In the genomic region with DNA sequence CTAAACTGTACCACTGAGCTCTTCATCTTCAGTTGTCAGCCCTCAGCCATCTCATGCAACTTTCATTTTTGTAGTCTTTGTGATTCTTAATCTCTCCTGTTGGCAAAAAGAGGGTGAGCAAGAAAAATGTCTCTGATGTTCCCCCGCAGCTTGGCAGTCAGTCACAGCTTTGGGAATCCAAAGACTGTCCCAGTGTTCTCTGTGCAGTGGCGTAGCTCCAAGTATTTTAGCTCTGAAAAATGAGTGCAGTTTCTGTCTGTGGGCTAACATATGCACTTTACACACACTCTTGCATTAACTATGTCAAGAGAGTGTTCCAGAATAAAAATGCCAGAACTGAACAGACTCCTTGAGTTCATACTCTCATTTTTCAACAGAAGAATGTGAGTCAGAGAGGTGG, we compare ENCODE assay signal across 15 cellular contexts.
DNase-seq lines count a peak whose midpoint lies in the region; ATAC-seq and TF ChIP-seq lines count a peak whose summit lies in the region.
"Had no signal": no experiment of that assay in that cellular context is flagged by ENCODE, and none has a peak within 500 bp of the region (broad histone marks: within the 10 kb centered on the region; RNA-seq: fewer than 3 reads in every experiment).

No MANE protein-coding gene starts in this region.

- H3K79me2 ChIP-seq in GM23338 (replicated peaks; ENCODE audit: insufficient read depth): no peaks in the 10 kb centered on the region

- H3K27ac ChIP-seq in body of pancreas: no peak overlapping the region
- H3K27ac ChIP-seq in GM23338 (ENCODE audit: low read depth): no peak overlapping the region
- H3K27ac ChIP-seq: VCaP had no signal

- H3K4me1 ChIP-seq in body of pancreas (peaks cover 14% of the 10 kb centered on the region), GM23338 (ENCODE audit: insufficient read depth) (no peaks in the 10 kb centered on the region)

- H3K27ac Mint-ChIP-seq in effector memory CD8-positive, alpha-beta T cell: no peak overlapping the region
- H3K27ac Mint-ChIP-seq in GM23338: no peak overlapping the region
- H3K27ac Mint-ChIP-seq: activated CD4-positive, alpha-beta memory T cell treated with anti-CD3 and anti-CD28 coated beads for 36 hours; activated naive CD4-positive, alpha-beta T cell treated with anti-CD3 and anti-CD28 coated beads, Interleukin-2, amount 50 U/mL, for 72 hours; IgD-negative memory B cell had no signal

- no peaks in the 10 kb centered on the region for H3K36me3 Mint-ChIP-seq in effector memory CD8-positive, alpha-beta T cell (ENCODE audit: insufficient read depth)
- no peaks in the 10 kb centered on the region for H3K36me3 Mint-ChIP-seq in GM23338 (ENCODE audit: low read depth)
- H3K36me3 Mint-ChIP-seq: activated CD4-positive, alpha-beta memory T cell treated with anti-CD3 and anti-CD28 coated beads for 36 hours; activated naive CD4-positive, alpha-beta T cell treated with anti-CD3 and anti-CD28 coated beads, Interleukin-2, amount 50 U/mL, for 72 hours; IgD-negative memory B cell had no signal

- H3K9me2 ChIP-seq in GM23338 (ENCODE audit: insufficient read depth): peaks cover 5% of the 10 kb centered on the region; the same call in 1 of the 2 replicates

- peak; percentile 37 to 65 for DNase-seq in NCI-H446 (lab: John Stamatoyannopoulos, UW)
- DNase-seq in body of pancreas: peak in 2 of 4 donors; percentile 12 to 42
- peak; percentile 11 to 66 for DNase-seq in hippocampal formation (lab: John Stamatoyannopoulos, UW)
- peak; percentile 81 for DNase-seq in superior temporal gyrus (ENCODE audit: extremely low spot score)
- DNase-seq in effector memory CD8-positive, alpha-beta T cell: no peak
- DNase-seq in GM23338 (ENCODE audit: low spot score): no peak
- DNase-seq: activated CD4-positive, alpha-beta memory T cell treated with anti-CD3 and anti-CD28 coated beads for 36 hours; activated T-cell treated with anti-CD3 and anti-CD28 coated beads, Interleukin-2, amount 50 U/mL, for 48 hours; MM.1S; NCI-H1694; NCI-H2227 treated with DMSO at 0.1 percent for 48 hours had no signal

- no peak for TF ChIP-seq CTCF in body of pancreas (IDR thresholded peaks at IDR 0.05)
- no peak for TF ChIP-seq CTCF in GM23338 (conservative IDR thresholded peaks at IDR 0.05; ENCODE audit: low read depth in 2 of 2)

- H3K4me3 ChIP-seq in body of pancreas: no peak overlapping the region
- H3K4me3 ChIP-seq in GM23338: no peak overlapping the region

- H3K27me3 ChIP-seq in body of pancreas (no peaks in the 10 kb centered on the region), GM23338 (ENCODE audit: insufficient read depth) (no peaks in the 10 kb centered on the region)

- peak; percentile 21 for ATAC-seq in body of pancreas
- no peak for ATAC-seq in effector memory CD8-positive, alpha-beta T cell (replicated peaks)
- ATAC-seq in HG03460 (IDR thresholded peaks at IDR 0.05; ENCODE audit: unreplicated experiment): no peak
- no peak for ATAC-seq in GM23338
- ATAC-seq: activated naive CD4-positive, alpha-beta T cell treated with anti-CD3 and anti-CD28 coated beads, Interleukin-2, amount 50 U/mL, for 72 hours had no signal

- no peak overlapping the region for H2AFZ ChIP-seq in GM23338

- no peaks in the 10 kb centered on the region for H4K20me1 ChIP-seq in GM23338 (replicated peaks; ENCODE audit: insufficient read depth)

- no peak for TF ChIP-seq POLR2A in body of pancreas (IDR thresholded peaks at IDR 0.05)

- no peaks in the 10 kb centered on the region for H3F3A ChIP-seq in GM23338 (replicated peaks; ENCODE audit: low read depth)

- H3K4me3 Mint-ChIP-seq in effector memory CD8-positive, alpha-beta T cell: no peak overlapping the region
- H3K4me3 Mint-ChIP-seq in GM23338: no peak overlapping the region
- H3K4me3 Mint-ChIP-seq: activated CD4-positive, alpha-beta memory T cell treated with anti-CD3 and anti-CD28 coated beads for 36 hours; IgD-negative memory B cell had no signal

- no peaks in the 10 kb centered on the region for H3K9me3 Mint-ChIP-seq in effector memory CD8-positive, alpha-beta T cell
- peaks cover 4% of the 10 kb centered on the region; the same call in 1 of the 3 replicates for H3K9me3 Mint-ChIP-seq in GM23338
- H3K9me3 Mint-ChIP-seq: activated CD4-positive, alpha-beta memory T cell treated with anti-CD3 and anti-CD28 coated beads for 36 hours had no signal

- no peak overlapping the region for H3K4me2 ChIP-seq in GM23338

- H3K36me3 ChIP-seq in body of pancreas (replicated peaks in 1 of 2; ENCODE audit: insufficient read depth in 1 of 2, low read depth in 2 of 2) (no peaks in the 10 kb centered on the region), GM23338 (ENCODE audit: insufficient read depth) (no peaks in the 10 kb centered on the region)

- peaks cover 0 to 11% of the 10 kb centered on the region in 2 donors for H3K27me3 Mint-ChIP-seq in effector memory CD8-positive, alpha-beta T cell
- no peaks in the 10 kb centered on the region for H3K27me3 Mint-ChIP-seq in GM23338 (ENCODE audit: insufficient read depth, low read depth, poor library complexity)
- H3K27me3 Mint-ChIP-seq: IgD-negative memory B cell had no signal

- no peaks in the 10 kb centered on the region for H3K4me1 Mint-ChIP-seq in effector memory CD8-positive, alpha-beta T cell (ENCODE audit: low read depth in 2 of 2)
- H3K4me1 Mint-ChIP-seq in GM23338: peaks cover 5% of the 10 kb centered on the region; the same call in 1 of the 3 replicates
- H3K4me1 Mint-ChIP-seq: IgD-negative memory B cell had no signal

- intact Hi-C loops in body of pancreas (cut with DNase I): no loop called here

- WGBS in body of pancreas, 2 donors: 42 to 53% methylated on average over 2 of the region's 2 CpGs

- no peaks in the 10 kb centered on the region for H3K9me3 ChIP-seq in body of pancreas

TF ChIP-seq in GM23338, 12 proteins besides CTCF, POLR2A, EP300 and RAD21:
- TF ChIP-seq JUNB (IDR thresholded peaks at IDR 0.05; ENCODE audit: unreplicated experiment) (no peak), EZH2 (IDR thresholded peaks at IDR 0.05; ENCODE audit: low read depth, unreplicated experiment) (no peak), ZNF331 (CRISPR knock-in tag; IDR thresholded peaks at IDR 0.05; ENCODE audit: low read depth) (no peak), STAT1 (IDR thresholded peaks at IDR 0.05; ENCODE audit: unreplicated experiment) (no peak)
- TF ChIP-seq, protein P1, sequence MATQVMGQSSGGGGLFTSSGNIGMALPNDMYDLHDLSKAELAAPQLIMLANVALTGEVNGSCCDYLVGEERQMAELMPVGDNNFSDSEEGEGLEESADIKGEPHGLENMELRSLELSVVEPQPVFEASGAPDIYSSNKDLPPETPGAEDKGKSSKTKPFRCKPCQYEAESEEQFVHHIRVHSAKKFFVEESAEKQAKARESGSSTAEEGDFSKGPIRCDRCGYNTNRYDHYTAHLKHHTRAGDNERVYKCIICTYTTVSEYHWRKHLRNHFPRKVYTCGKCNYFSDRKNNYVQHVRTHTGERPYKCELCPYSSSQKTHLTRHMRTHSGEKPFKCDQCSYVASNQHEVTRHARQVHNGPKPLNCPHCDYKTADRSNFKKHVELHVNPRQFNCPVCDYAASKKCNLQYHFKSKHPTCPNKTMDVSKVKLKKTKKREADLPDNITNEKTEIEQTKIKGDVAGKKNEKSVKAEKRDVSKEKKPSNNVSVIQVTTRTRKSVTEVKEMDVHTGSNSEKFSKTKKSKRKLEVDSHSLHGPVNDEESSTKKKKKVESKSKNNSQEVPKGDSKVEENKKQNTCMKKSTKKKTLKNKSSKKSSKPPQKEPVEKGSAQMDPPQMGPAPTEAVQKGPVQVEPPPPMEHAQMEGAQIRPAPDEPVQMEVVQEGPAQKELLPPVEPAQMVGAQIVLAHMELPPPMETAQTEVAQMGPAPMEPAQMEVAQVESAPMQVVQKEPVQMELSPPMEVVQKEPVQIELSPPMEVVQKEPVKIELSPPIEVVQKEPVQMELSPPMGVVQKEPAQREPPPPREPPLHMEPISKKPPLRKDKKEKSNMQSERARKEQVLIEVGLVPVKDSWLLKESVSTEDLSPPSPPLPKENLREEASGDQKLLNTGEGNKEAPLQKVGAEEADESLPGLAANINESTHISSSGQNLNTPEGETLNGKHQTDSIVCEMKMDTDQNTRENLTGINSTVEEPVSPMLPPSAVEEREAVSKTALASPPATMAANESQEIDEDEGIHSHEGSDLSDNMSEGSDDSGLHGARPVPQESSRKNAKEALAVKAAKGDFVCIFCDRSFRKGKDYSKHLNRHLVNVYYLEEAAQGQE (IDR thresholded peaks at IDR 0.05; ENCODE audit: unreplicated experiment): no peak
- TF ChIP-seq, protein P2, sequence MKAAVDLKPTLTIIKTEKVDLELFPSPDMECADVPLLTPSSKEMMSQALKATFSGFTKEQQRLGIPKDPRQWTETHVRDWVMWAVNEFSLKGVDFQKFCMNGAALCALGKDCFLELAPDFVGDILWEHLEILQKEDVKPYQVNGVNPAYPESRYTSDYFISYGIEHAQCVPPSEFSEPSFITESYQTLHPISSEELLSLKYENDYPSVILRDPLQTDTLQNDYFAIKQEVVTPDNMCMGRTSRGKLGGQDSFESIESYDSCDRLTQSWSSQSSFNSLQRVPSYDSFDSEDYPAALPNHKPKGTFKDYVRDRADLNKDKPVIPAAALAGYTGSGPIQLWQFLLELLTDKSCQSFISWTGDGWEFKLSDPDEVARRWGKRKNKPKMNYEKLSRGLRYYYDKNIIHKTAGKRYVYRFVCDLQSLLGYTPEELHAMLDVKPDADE (IDR thresholded peaks at IDR 0.05): no peak

Comparison
In these comparisons a context has a peak if more than half of its experiments do, and no peak if none do; other contexts are left out.
1. DNase-seq: peak in NCI-H446 (2 of 2), hippocampal formation (2 of 2) and superior temporal gyrus (single experiment); none in effector memory CD8-positive, alpha-beta T cell (0 of 3) and GM23338 (single experiment).